Comparison of ENCODE assay signal across 25 cellular contexts in genomic region chr13:35700661-35701060, GRCh38.
DNase-seq lines count a peak whose midpoint lies in the region; ATAC-seq and TF ChIP-seq lines count a peak whose summit lies in the region.
"Had no signal": no experiment of that assay in that cellular context is flagged by ENCODE, and none has a peak within 500 bp of the region (broad histone marks: within the 10 kb centered on the region; RNA-seq: fewer than 3 reads in every experiment).

No MANE protein-coding gene starts in this region.

- H3K36me3 ChIP-seq in BJ (ENCODE audit: control insufficient read depth, insufficient read depth, low read length) (no peaks in the 10 kb centered on the region), rectal smooth muscle tissue (ENCODE audit: control insufficient read depth, insufficient read depth, low read length) (no peaks in the 10 kb centered on the region), BE2C (no peaks in the 10 kb centered on the region)
- H3K36me3 ChIP-seq: upper lobe of right lung had no signal

- H3K27me3 ChIP-seq in BJ (ENCODE audit: control insufficient read depth, insufficient read depth, low read length): no peaks in the 10 kb centered on the region
- H3K27me3 ChIP-seq in rectal smooth muscle tissue (ENCODE audit: control insufficient read depth, insufficient read depth, low read length): peaks cover 2% of the 10 kb centered on the region
- no peaks in the 10 kb centered on the region for H3K27me3 ChIP-seq in BE2C
- H3K27me3 ChIP-seq: foreskin keratinocyte, upper lobe of right lung had no signal

- H3K9me3 Mint-ChIP-seq in activated T-cell treated with anti-CD3 and anti-CD28 coated beads, Interleukin-2, amount 50 U/mL, for 4 hours: peaks cover 7% of the 10 kb centered on the region
- H3K9me3 Mint-ChIP-seq: activated naive CD8-positive, alpha-beta T cell treated with anti-CD3 and anti-CD28 coated beads, Interleukin-2, amount 10 ng/mL, durations not matched to agents 7 days and 5 days; H9 had no signal

- no peak for TF ChIP-seq CTCF in BJ (IDR thresholded peaks at IDR 0.05; ENCODE audit: insufficient read depth, low read depth, low read length)
- no peak for TF ChIP-seq CTCF in BE2C (IDR thresholded peaks at IDR 0.05; ENCODE audit: low read depth, low read length)

- POLR2A ChIA-PET in BJ (lab: Charles Lee): interaction anchor here (0.6 to 2.5 kb wide), 7 partner anchors 9 to 1664 kb away, joined by 3 to 19 read pairs (median 4); no protein-coding TSS in a partner anchor

- H3K36me3 Mint-ChIP-seq in activated T-cell treated with anti-CD3 and anti-CD28 coated beads, Interleukin-2, amount 50 U/mL, for 4 hours (ENCODE audit: insufficient read depth): no peaks in the 10 kb centered on the region
- H3K36me3 Mint-ChIP-seq: activated naive CD8-positive, alpha-beta T cell treated with anti-CD3 and anti-CD28 coated beads, Interleukin-2, amount 10 ng/mL, durations not matched to agents 7 days and 5 days; WTC11 had no signal

- H3K4me1 ChIP-seq in rectal smooth muscle tissue (ENCODE audit: control insufficient read depth, insufficient read depth, low read length) (peaks cover 5% of the 10 kb centered on the region), BE2C (no peaks in the 10 kb centered on the region; the same call in 1 of the 2 replicates)
- H3K4me1 ChIP-seq: foreskin keratinocyte had no signal

- peak; percentile 87 for DNase-seq in BJ (ENCODE audit: low read depth)
- peak; percentile 42 for DNase-seq in fibroblast of peridontal ligament (ENCODE audit: extremely low read depth)
- no peak for DNase-seq in activated T-cell treated with anti-CD3 and anti-CD28 coated beads, Interleukin-2, amount 50 U/mL, for 4 hours
- no peak for DNase-seq in BE2C
- DNase-seq in NCI-H187 (lab: John Stamatoyannopoulos, UW): no peak
- DNase-seq: activated CD8-positive, alpha-beta memory T cell treated with anti-CD3 and anti-CD28 coated beads for 24 hours; activated naive CD8-positive, alpha-beta T cell treated with anti-CD3 and anti-CD28 coated beads, Interleukin-2, amount 10 ng/mL, durations not matched to agents 7 days and 5 days; foreskin keratinocyte; H9; left colon; midbrain; MV-4-11; NCI-H2029; SIG-M5; stimulated activated CD4-positive, alpha-beta T cell treated with anti-CD3 and anti-CD28 coated beads, Interleukin-15, amount 100 ng/mL, for 24 hours; stimulated activated naive CD4-positive, alpha-beta T cell treated with Interleukin-2 at 50 U/mL for 16 hours; upper lobe of right lung had no signal

- ATAC-seq in SK-N-SH treated with all-trans-retinoic acid at 6 μM for 48 hours: peak; percentile 79
- ATAC-seq in activated T-cell treated with anti-CD3 and anti-CD28 coated beads, Interleukin-2, amount 50 U/mL, for 4 hours: no peak
- ATAC-seq in HG03135 (IDR thresholded peaks at IDR 0.05; ENCODE audit: unreplicated experiment): no peak
- ATAC-seq: foreskin keratinocyte, K562, left colon, upper lobe of right lung, WTC11 had no signal

- H3K4me1 Mint-ChIP-seq in activated T-cell treated with anti-CD3 and anti-CD28 coated beads, Interleukin-2, amount 50 U/mL, for 4 hours (ENCODE audit: low read depth): no peaks in the 10 kb centered on the region
- H3K4me1 Mint-ChIP-seq: activated naive CD8-positive, alpha-beta T cell treated with anti-CD3 and anti-CD28 coated beads, Interleukin-2, amount 10 ng/mL, durations not matched to agents 7 days and 5 days; central memory CD8-positive, alpha-beta T cell had no signal

- CTCF ChIA-PET in BJ (lab: Yijun Ruan, JAX): interaction anchor here (0.8 to 3.2 kb wide), 3 partner anchors 13 to 89 kb away, joined by 3 to 25 read pairs (median 5); no protein-coding TSS in a partner anchor

- H3K27me3 Mint-ChIP-seq in activated T-cell treated with anti-CD3 and anti-CD28 coated beads, Interleukin-2, amount 50 U/mL, for 4 hours (ENCODE audit: low read depth): no peaks in the 10 kb centered on the region
- H3K27me3 Mint-ChIP-seq: activated naive CD8-positive, alpha-beta T cell treated with anti-CD3 and anti-CD28 coated beads, Interleukin-2, amount 10 ng/mL, durations not matched to agents 7 days and 5 days; central memory CD8-positive, alpha-beta T cell had no signal

- H3K9me3 ChIP-seq in BE2C: no peaks in the 10 kb centered on the region
- H3K9me3 ChIP-seq: upper lobe of right lung had no signal

- H3K4me3 Mint-ChIP-seq in activated T-cell treated with anti-CD3 and anti-CD28 coated beads, Interleukin-2, amount 50 U/mL, for 4 hours: no peak overlapping the region
- H3K4me3 Mint-ChIP-seq: activated naive CD8-positive, alpha-beta T cell treated with anti-CD3 and anti-CD28 coated beads, Interleukin-2, amount 10 ng/mL, durations not matched to agents 7 days and 5 days; central memory CD8-positive, alpha-beta T cell; H9; neural crest cell; WTC11 had no signal

- H3K4me3 ChIP-seq in BJ (ENCODE audit: low read depth, low read length): peak overlapping the region; percentile 24; the same call in 1 of the 2 replicates
- H3K4me3 ChIP-seq in rectal smooth muscle tissue (ENCODE audit: low read length): no peak overlapping the region
- no peak overlapping the region for H3K4me3 ChIP-seq in BE2C (ENCODE audit: low read depth, low read length)
- H3K4me3 ChIP-seq: K562, upper lobe of right lung had no signal

- H3K27ac ChIP-seq in rectal smooth muscle tissue (ENCODE audit: low read depth, low read length): peak overlapping the region; percentile 2
- H3K27ac ChIP-seq: foreskin keratinocyte, HL-60, upper lobe of right lung had no signal

- no peak overlapping the region for H3K9ac ChIP-seq in rectal smooth muscle tissue (ENCODE audit: low read length)

TF ChIP-seq in SK-N-SH treated with all-trans-retinoic acid at 6 μM for 48 hours, 23 proteins besides CTCF, POLR2A, EP300 and RAD21:
- TF ChIP-seq ZNF8 (CRISPR knock-in tag; IDR thresholded peaks at IDR 0.05) (no peak), ZNF565 (CRISPR knock-in tag; conservative IDR thresholded peaks at IDR 0.05; ENCODE audit: low read depth) (no peak), CSRNP3 (CRISPR knock-in tag; IDR thresholded peaks at IDR 0.05) (no peak), TOX (CRISPR knock-in tag; IDR thresholded peaks at IDR 0.05; ENCODE audit: borderline replicate concordance) (no peak), ZNF70 (CRISPR knock-in tag; IDR thresholded peaks at IDR 0.05) (no peak), POU6F1 (CRISPR knock-in tag; IDR thresholded peaks at IDR 0.05; ENCODE audit: borderline replicate concordance, low read depth) (no peak), ZFP3 (CRISPR knock-in tag; IDR thresholded peaks at IDR 0.05) (no peak), ZC3H10 (CRISPR knock-in tag; IDR thresholded peaks at IDR 0.05) (no peak), PPARA (CRISPR knock-in tag; IDR thresholded peaks at IDR 0.05; ENCODE audit: borderline replicate concordance) (no peak)

Comparison
In these comparisons a context has a peak if more than half of its experiments do, and no peak if none do; other contexts are left out.
1. DNase-seq: peak in BJ (single experiment) and fibroblast of peridontal ligament (single experiment); none in activated T-cell treated with anti-CD3 and anti-CD28 coated beads, Interleukin-2, amount 50 U/mL, for 4 hours (single experiment), BE2C (single experiment) and NCI-H187 (0 of 2).